Comparison of ENCODE assay signal across 10 cellular contexts in the genomic region with DNA sequence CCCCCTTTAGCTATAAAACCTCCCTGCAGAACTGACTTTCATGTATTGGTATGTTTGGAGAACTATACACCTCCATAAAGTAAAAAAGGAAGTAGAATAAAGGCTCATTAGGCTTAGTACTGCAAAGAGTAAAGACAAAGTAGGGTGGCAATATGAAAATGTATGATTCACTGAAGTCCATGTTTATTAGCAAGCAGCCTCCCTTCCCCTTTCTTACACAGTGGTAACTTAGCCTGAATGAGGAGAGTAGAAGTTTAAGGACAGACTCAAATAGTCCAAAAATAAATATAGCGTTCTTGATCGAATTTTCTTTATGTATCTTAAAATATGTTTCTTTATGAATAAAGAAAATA. TPM values are rescaled to one million over a fixed set of nuclear protein-coding genes. Genes with fewer than 3 reads are reported as not detected.
DNase-seq lines count a peak whose midpoint lies in the region; ATAC-seq, FAIRE-seq and TF ChIP-seq lines count a peak whose summit lies in the region.
"Had no signal": no experiment of that assay in that cellular context is flagged by ENCODE, and none has a peak within 500 bp of the region (broad histone marks: within the 10 kb centered on the region; RNA-seq: fewer than 3 reads in every experiment).

No MANE protein-coding gene starts in this region.

- H3K79me1 ChIP-seq in neuronal stem cell (ENCODE audit: low read depth, low read length) = peaks cover 1% of the 10 kb centered on the region

- H2AK5ac ChIP-seq in neuronal stem cell (ENCODE audit: low read depth, low read length) = no peak overlapping the region

- FAIRE-seq in endothelial cell of umbilical vein (lab: Jason Lieb, UNC) = no peak
- FAIRE-seq: H1 had no signal

- peaks cover 65% of the 10 kb centered on the region for H3K79me2 ChIP-seq in OCI-LY3 (ENCODE audit: low read length)
- no peaks in the 10 kb centered on the region for H3K79me2 ChIP-seq in endothelial cell of umbilical vein (ENCODE audit: control insufficient read depth, insufficient read depth, low read length)

- no peak overlapping the region for H4K91ac ChIP-seq in neuronal stem cell (ENCODE audit: low read depth, low read length, poor library complexity)

- no peaks in the 10 kb centered on the region; the same call in 1 of the 2 replicates for H3K9me3 ChIP-seq in OCI-LY3 (ENCODE audit: insufficient read depth, low read length)
- no peaks in the 10 kb centered on the region for H3K9me3 ChIP-seq in endothelial cell of umbilical vein (replicated peaks; ENCODE audit: control insufficient read depth, insufficient read depth, low read length)
- H3K9me3 ChIP-seq in neuronal stem cell (replicated peaks in 1 of 2; ENCODE audit: control insufficient read depth in 2 of 2, insufficient read depth in 1 of 2, low read depth in 1 of 2, low read length in 2 of 2) = no peaks in the 10 kb centered on the region

- H2BK120ac ChIP-seq in neuronal stem cell (ENCODE audit: low read depth, low read length) = no peak overlapping the region

- H3K4me3 ChIP-seq in OCI-LY3 (ENCODE audit: low read length) (peak overlapping the region; percentile 92), endothelial cell of umbilical vein (replicated peaks in 1 of 3; ENCODE audit: insufficient read depth in 1 of 3, low read depth in 1 of 3, low read length in 3 of 3) (no peak overlapping the region), retinal pigment epithelial cell (ENCODE audit: low read length) (peak overlapping the region; percentile 70), neuronal stem cell (ENCODE audit: low read length in 2 of 2) (no peak overlapping the region)

- no peak for TF ChIP-seq CTCF in OCI-LY3 (IDR thresholded peaks at IDR 0.05; ENCODE audit: low read depth, low read length)
- no peak for TF ChIP-seq CTCF in endothelial cell of umbilical vein (IDR thresholded peaks at IDR 0.05; ENCODE audit: extremely low read depth in 1 of 2, insufficient read depth in 1 of 2, low read depth in 1 of 2, low read length in 2 of 2)
- TF ChIP-seq CTCF in retinal pigment epithelial cell (conservative IDR thresholded peaks at IDR 0.05; ENCODE audit: low read depth, low read length) = no peak

- no peak overlapping the region for H3K14ac ChIP-seq in neuronal stem cell (ENCODE audit: low read length)

- intact Hi-C loops in endothelial cell of umbilical vein (cut with micrococcal nuclease) = loop anchor here (10.0 kb wide), 2 partner anchors 255 to 1355 kb away; no protein-coding TSS in a partner anchor

- no peak overlapping the region for H3K4ac ChIP-seq in neuronal stem cell (ENCODE audit: low read length)

- H4K8ac ChIP-seq in neuronal stem cell (ENCODE audit: low read depth, low read length) = no peak overlapping the region

- H3K4me1 ChIP-seq in OCI-LY3 (ENCODE audit: low read length) = peaks cover 15% of the 10 kb centered on the region
- H3K4me1 ChIP-seq in endothelial cell of umbilical vein (ENCODE audit: control insufficient read depth, extremely low read depth, insufficient read depth, low read length) = peaks cover 12% of the 10 kb centered on the region
- peaks cover 0 to 3% of the 10 kb centered on the region in 2 donors for H3K4me1 ChIP-seq in neuronal stem cell (ENCODE audit: control insufficient read depth in 2 of 2, insufficient read depth in 1 of 2, low read depth in 1 of 2, low read length in 2 of 2)

- dilution Hi-C loops in endothelial cell of umbilical vein (cut with MboI; ENCODE audit: extremely low pct_ligation_motif_present, low sequenced_read_pairs) = no loop called here

- H3K36me3 ChIP-seq in OCI-LY3 (replicated peaks; ENCODE audit: low read depth, low read length) (peaks cover 23% of the 10 kb centered on the region), endothelial cell of umbilical vein (ENCODE audit: control insufficient read depth in 2 of 2, extremely low read depth in 1 of 2, insufficient read depth in 2 of 2, low read length in 2 of 2) (no peaks in the 10 kb centered on the region), neuronal stem cell (replicated peaks in 1 of 2; ENCODE audit: control insufficient read depth in 2 of 2, insufficient read depth in 2 of 2, low read length in 2 of 2) (no peaks in the 10 kb centered on the region)

- DNase-seq in endothelial cell of umbilical vein (ENCODE audit: low read depth, low spot score) (peak; percentile 34), retinal pigment epithelial cell (ENCODE audit: low read depth) (no peak), RKO (ENCODE audit: low spot score) (no peak), neuronal stem cell (ENCODE audit: low spot score) (no peak), cerebellar cortex (ENCODE audit: low spot score) (no peak)
- DNase-seq: SW 1271 had no signal

- H3K23ac ChIP-seq in neuronal stem cell (ENCODE audit: low read depth, low read length, poor library complexity) = no peak overlapping the region

- no peak overlapping the region for H3K18ac ChIP-seq in neuronal stem cell (ENCODE audit: low read length)

- CTCF ChIA-PET in endothelial cell of umbilical vein (lab: Charles Lee) = interaction anchor here (1.2 to 1.9 kb wide), 2 partner anchors 12 to 35 kb away, joined by 3 to 19 read pairs; no protein-coding TSS in a partner anchor

- H2AFZ ChIP-seq in OCI-LY3 (ENCODE audit: low read depth, low read length) (peak overlapping the region; percentile 15; the same call in 1 of the 2 replicates), endothelial cell of umbilical vein (ENCODE audit: low read depth, low read length) (no peak overlapping the region), neuronal stem cell (ENCODE audit: low read length) (no peak overlapping the region)

- H3K9ac ChIP-seq in OCI-LY3 (ENCODE audit: low read length) = peak overlapping the region; percentile 93
- H3K9ac ChIP-seq in endothelial cell of umbilical vein (replicated peaks; ENCODE audit: extremely low read depth, insufficient read depth, low read length) = no peak overlapping the region
- H3K9ac ChIP-seq in neuronal stem cell (ENCODE audit: low read depth, low read length, poor library complexity) = no peak overlapping the region

- WGBS in neuronal stem cell (ENCODE audit: extremely low coverage in 2 of 2, insufficient read length in 2 of 2, insufficient replicate concordance in 1 of 2), 2 donors = no CpG with 5 or more reads among the region's 2 CpGs

- H3K9me1 ChIP-seq in endothelial cell of umbilical vein (replicated peaks; ENCODE audit: control insufficient read depth, extremely low read depth, insufficient read depth, low read length) = no peaks in the 10 kb centered on the region

- H2BK15ac ChIP-seq in neuronal stem cell (ENCODE audit: low read length) = no peak overlapping the region

- no peak overlapping the region for H2BK5ac ChIP-seq in neuronal stem cell (ENCODE audit: low read length)

- no TSS peak for BruUV-seq in endothelial cell of umbilical vein (replicated peaks; lab: Mats Ljungman, UMichigan)

- peak; percentile 13 for ATAC-seq in GM21723 (IDR thresholded peaks at IDR 0.05; ENCODE audit: unreplicated experiment)
- ATAC-seq in GM21786 (IDR thresholded peaks at IDR 0.05; ENCODE audit: unreplicated experiment) = no peak

- POLR2A ChIA-PET in endothelial cell of umbilical vein (lab: Charles Lee) = no interaction called here

- TF ChIP-seq POLR2A in endothelial cell of umbilical vein (IDR thresholded peaks at IDR 0.05; ENCODE audit: low read depth, low read length) = no peak

- peak overlapping the region; percentile 78 for H3K4me2 ChIP-seq in OCI-LY3 (ENCODE audit: low read length)
- H3K4me2 ChIP-seq in endothelial cell of umbilical vein (ENCODE audit: insufficient read depth, low read length) = no peak overlapping the region
- H3K4me2 ChIP-seq in neuronal stem cell (ENCODE audit: insufficient read depth, low read length, poor library complexity, severe bottlenecking) = no peak overlapping the region

- no peak overlapping the region for H2BK12ac ChIP-seq in neuronal stem cell (ENCODE audit: low read length)

- H3K27me3 ChIP-seq in OCI-LY3 (ENCODE audit: low read depth, low read length) (no peaks in the 10 kb centered on the region), endothelial cell of umbilical vein (ENCODE audit: control insufficient read depth in 2 of 2, insufficient read depth in 2 of 2, low read length in 2 of 2) (peaks cover 12 to 34% of the 10 kb centered on the region in 2 experiments), neuronal stem cell (ENCODE audit: control insufficient read depth in 3 of 3, insufficient read depth in 3 of 3, low read depth in 1 of 3, low read length in 3 of 3) (peaks cover 0 to 7% (median 4%) of the 10 kb centered on the region in 3 experiments)

- H4K20me1 ChIP-seq in OCI-LY3 (ENCODE audit: insufficient read depth, low read length) (peaks cover 24% of the 10 kb centered on the region), endothelial cell of umbilical vein (replicated peaks; ENCODE audit: control insufficient read depth, extremely low read depth, insufficient read depth, low read length) (no peaks in the 10 kb centered on the region)

- peak overlapping the region; percentile 72 for H3K27ac ChIP-seq in OCI-LY3 (ENCODE audit: low read length)
- no peak overlapping the region for H3K27ac ChIP-seq in endothelial cell of umbilical vein (ENCODE audit: insufficient read depth, low read depth, low read length)
- H3K27ac ChIP-seq in neuronal stem cell (replicated peaks; ENCODE audit: low read length) = no peak overlapping the region

TF ChIP-seq in endothelial cell of umbilical vein, 7 proteins besides CTCF, POLR2A, EP300 and RAD21:
- TF ChIP-seq POLR2AphosphoS5 (IDR thresholded peaks at IDR 0.05; ENCODE audit: insufficient read depth, low read depth, low read length) = no peak
- no peak for TF ChIP-seq FOS (IDR thresholded peaks at IDR 0.05; ENCODE audit: borderline replicate concordance, insufficient read depth, low read length)
- TF ChIP-seq JUN (IDR thresholded peaks at IDR 0.05; ENCODE audit: borderline replicate concordance, insufficient read depth, insufficient read length, low read depth) = no peak
- TF ChIP-seq EZH2 (IDR thresholded peaks at IDR 0.05; ENCODE audit: borderline replicate concordance, low read depth, low read length, severe bottlenecking) = no peak
- no peak for TF ChIP-seq GATA2 (IDR thresholded peaks at IDR 0.05; ENCODE audit: insufficient read depth, insufficient read length, low read depth, low read length)

RNA-seq across cellular contexts. Expression of gene ZNF804A, which starts 1.5 kb away (rescaled TPM):
- total RNA-seq in endothelial cell of umbilical vein = 0.90 TPM in 1 of 2 replicates, not detected in the other
- 0.21 and 0.22 TPM in 2 replicates for polyA plus RNA-seq in endothelial cell of umbilical vein
- polyA plus RNA-seq in endothelial cell of umbilical vein (2011; cell fraction: cytosol; rRNA removed) = 0.23 and 0.28 TPM in 2 replicates
- 0.21 and 0.41 TPM in 2 replicates for polyA plus RNA-seq in endothelial cell of umbilical vein (2011; cell fraction: nucleus; rRNA removed)
- 0.22 and 1.2 TPM in 2 replicates for polyA plus RNA-seq in endothelial cell of umbilical vein (2012)
- polyA minus RNA-seq in endothelial cell of umbilical vein = 0.11 and 0.32 TPM in 2 replicates
- 0.31 TPM for polyA minus RNA-seq in endothelial cell of umbilical vein (2011; cell fraction: cytosol; rRNA and poly(A)+ RNA removed)
- 0.58 and 0.67 TPM in 2 replicates for polyA minus RNA-seq in endothelial cell of umbilical vein (2011; cell fraction: nucleus; rRNA and poly(A)+ RNA removed)
- 0.04 TPM for polyA plus RNA-seq in neuronal stem cell (2013, experiment 1 of 2)
- 0.08 TPM for polyA plus RNA-seq in neuronal stem cell (2013, experiment 2 of 2)
- total RNA-seq: H1 had no signal

Comparison
In these comparisons a context has a peak if more than half of its experiments do, and no peak if none do; other contexts are left out.
1. H3K4me3 ChIP-seq: peak in OCI-LY3 (single experiment) and retinal pigment epithelial cell (single experiment); none in endothelial cell of umbilical vein (0 of 3) and neuronal stem cell (0 of 2).